18 cellular contexts compared by ENCODE assay signal in the genomic region with DNA sequence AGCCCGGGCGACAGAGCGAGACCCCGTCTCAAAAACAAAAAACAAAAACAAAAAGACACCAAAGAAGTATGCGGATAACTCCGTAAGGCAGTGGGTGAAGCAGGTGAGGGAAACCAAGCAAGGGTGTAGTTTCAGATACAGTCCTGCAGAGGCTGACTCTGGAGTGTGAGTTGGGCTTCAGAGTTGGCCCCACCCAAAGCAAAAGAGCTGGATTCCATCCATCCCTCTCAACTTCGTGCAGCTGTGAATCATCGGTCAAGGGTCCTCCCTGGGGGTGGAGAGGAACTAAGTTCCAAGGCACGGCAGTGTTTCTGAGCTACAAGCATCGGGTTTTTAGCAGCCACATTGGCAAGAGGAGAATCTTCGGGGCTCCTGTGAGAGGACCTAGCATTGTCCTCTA. TPM values are rescaled to one million over a fixed set of nuclear protein-coding genes. Genes with fewer than 3 reads are reported as not detected.
A peak's percentile ranks its signal among the peaks of the same experiment; 100 is the strongest.
DNase-seq lines count a peak whose midpoint lies in the region; ATAC-seq, FAIRE-seq and TF ChIP-seq lines count a peak whose summit lies in the region.
"Had no signal": no experiment of that assay in that cellular context is flagged by ENCODE, and none has a peak within 500 bp of the region (broad histone marks: within the 10 kb centered on the region; RNA-seq: fewer than 3 reads in every experiment).

No MANE protein-coding gene starts in this region.

- H3K4me1 ChIP-seq in colonic mucosa: no peaks in the 10 kb centered on the region
- H3K4me1 ChIP-seq: heart left ventricle had no signal

- ATAC-seq in GM21619 (IDR thresholded peaks at IDR 0.05; ENCODE audit: unreplicated experiment): no peak

- DNase-seq in Caki2 (ENCODE audit: low read depth): peak; percentile 88
- peak; percentile 29 for DNase-seq in HTR-8/SVneo (ENCODE audit: insufficient read length, low spot score)
- DNase-seq in brain microvascular endothelial cell: peak; percentile 28
- DNase-seq in osteocyte (ENCODE audit: extremely low spot score, unreplicated experiment): no peak
- DNase-seq in colonic mucosa: no peak
- DNase-seq in SK-N-DZ (ENCODE audit: low spot score): no peak
- DNase-seq: activated CD4-positive, alpha-beta T cell treated with anti-CD3 and anti-CD28 coated beads, Interleukin-2, amount 50 U/mL, for 48 hours; DMS153; heart left ventricle; NCI-H345 had no signal

- H3K27ac Mint-ChIP-seq in osteocyte (ENCODE audit: unreplicated experiment): no peak overlapping the region
- H3K27ac Mint-ChIP-seq: activated T-helper 2 cell treated with anti-CD3 and anti-CD28 coated beads, Interferon-gamma antibody, Interleukin-2, Interleukin-4, amounts not matched to agents 10 μg/mL and 5 μg/mL and 100 μg/mL, durations not matched to agents 14 hours and 24 hours and 36 hours; T-helper 1 cell treated with Interleukin-12 subunit alpha and Interleukin-12 subunit beta and Interleukin-4 antibody, amounts not matched to agents 30 μg/mL and 1 μg/mL, for 36 hours had no signal

- H3K4me3 ChIP-seq in brain microvascular endothelial cell (ENCODE audit: low read depth, low read length) (no peak overlapping the region), colonic mucosa (no peak overlapping the region)
- H3K4me3 ChIP-seq: heart left ventricle had no signal

- intact Hi-C loops in colonic mucosa (cut with DNase I): no loop called here

- in situ Hi-C loops in Caki2 (cut with HindIII; ENCODE audit: low pct_unique_long_range_greater_than_20kb, low sequenced_read_pairs) (loop anchor here (10.0 kb wide), 1 partner anchor 630 kb away; no protein-coding TSS in a partner anchor), brain microvascular endothelial cell (cut with HindIII; ENCODE audit: low pct_ligation_motif_present, low sequenced_read_pairs) (no loop called here)

- H3K4me3 Mint-ChIP-seq in osteocyte (ENCODE audit: unreplicated experiment): no peak overlapping the region
- H3K4me3 Mint-ChIP-seq: neural crest cell; T-helper 1 cell treated with Interleukin-12 subunit alpha and Interleukin-12 subunit beta and Interleukin-4 antibody, amounts not matched to agents 30 μg/mL and 1 μg/mL, for 36 hours had no signal

- H3K4me1 Mint-ChIP-seq in osteocyte (ENCODE audit: unreplicated experiment): peaks cover 2% of the 10 kb centered on the region
- H3K4me1 Mint-ChIP-seq: neural crest cell had no signal

- no peaks in the 10 kb centered on the region for H3K9me3 Mint-ChIP-seq in osteocyte (ENCODE audit: unreplicated experiment)
- H3K9me3 Mint-ChIP-seq: activated T-helper 2 cell treated with anti-CD3 and anti-CD28 coated beads, Interferon-gamma antibody, Interleukin-2, Interleukin-4, amounts not matched to agents 10 μg/mL and 5 μg/mL and 100 μg/mL, durations not matched to agents 14 hours and 24 hours and 36 hours; T-helper 1 cell treated with Interleukin-12 subunit alpha and Interleukin-12 subunit beta and Interleukin-4 antibody, amounts not matched to agents 30 μg/mL and 1 μg/mL, for 36 hours had no signal

- H3K36me3 Mint-ChIP-seq in osteocyte (ENCODE audit: unreplicated experiment): no peaks in the 10 kb centered on the region

- H3K36me3 ChIP-seq in brain microvascular endothelial cell (replicated peaks) (no peaks in the 10 kb centered on the region), colonic mucosa (no peaks in the 10 kb centered on the region)
- H3K36me3 ChIP-seq: heart left ventricle had no signal

- H3K9me3 ChIP-seq in colonic mucosa: no peaks in the 10 kb centered on the region
- H3K9me3 ChIP-seq: heart left ventricle had no signal

- FAIRE-seq in HTR-8/SVneo (lab: Jason Lieb, UNC): no peak
- FAIRE-seq: bronchial epithelial cell, GM12892 had no signal

- no peaks in the 10 kb centered on the region for H3K27me3 Mint-ChIP-seq in osteocyte (ENCODE audit: unreplicated experiment)

- no peak overlapping the region for H3K9ac ChIP-seq in colonic mucosa (ENCODE audit: low read depth in 2 of 2, low read length in 2 of 2)

- TF ChIP-seq CTCF in brain microvascular endothelial cell (IDR thresholded peaks at IDR 0.05; ENCODE audit: low read depth, low read length, missing control alignments) (peak; percentile 53), osteocyte (IDR thresholded peaks at IDR 0.05) (peak; percentile 8), colonic mucosa (IDR thresholded peaks at IDR 0.05) (no peak)

- no peak overlapping the region for H3K27ac ChIP-seq in brain microvascular endothelial cell
- H3K27ac ChIP-seq in colonic mucosa: no peak overlapping the region
- H3K27ac ChIP-seq: heart left ventricle had no signal

- H3K27me3 ChIP-seq in brain microvascular endothelial cell (replicated peaks): no peaks in the 10 kb centered on the region
- no peaks in the 10 kb centered on the region for H3K27me3 ChIP-seq in colonic mucosa

RNA-seq across cellular contexts. Expression of a gene that starts 43.9 kb away (rescaled TPM):
- not detected in 2 replicates for total RNA-seq in Caki2 (2014; rRNA removed; shearing (Covaris generic); ENCODE audit: low replicate concordance)
- total RNA-seq in osteocyte (not detected in 2 replicates), colonic mucosa (not detected)
- not detected in 2 replicates for polyA plus RNA-seq in SK-N-DZ (2014; cell fraction: cytosol; rRNA removed)
- not detected in 2 replicates for polyA plus RNA-seq in SK-N-DZ (2014; cell fraction: nucleus; rRNA removed)
- total RNA-seq: activated T-helper 2 cell treated with anti-CD3 and anti-CD28 coated beads, Interferon-gamma antibody, Interleukin-2, Interleukin-4, amounts not matched to agents 10 μg/mL and 5 μg/mL and 100 μg/mL, durations not matched to agents 14 hours and 24 hours and 36 hours; bronchial epithelial cell; heart left ventricle; neural crest cell; skeletal muscle tissue had no signal
- polyA plus RNA-seq: heart left ventricle, liver had no signal

Comparison
In these comparisons a context has a peak if more than half of its experiments do, and no peak if none do; other contexts are left out.
1. DNase-seq: peak in Caki2 (single experiment), HTR-8/SVneo (single experiment) and brain microvascular endothelial cell (single experiment); none in osteocyte (single experiment), colonic mucosa (single experiment) and SK-N-DZ (single experiment).